In genomic region chr12:55931780-55932545, GRCh38 we compare ENCODE assay signal across 8 cellular contexts. TPM values are rescaled to one million over a fixed set of nuclear protein-coding genes. Genes with fewer than 3 reads are reported as not detected.
DNase-seq lines count a peak whose midpoint lies in the region; ATAC-seq and TF ChIP-seq lines count a peak whose summit lies in the region.

No MANE protein-coding gene starts in this region.

- no peak for TF ChIP-seq CTCF in AG04450 (IDR thresholded peaks at IDR 0.05; ENCODE audit: low read depth, low read length)
- TF ChIP-seq CTCF in left lung (IDR thresholded peaks at IDR 0.05) = no peak

- peaks cover 0 to 5% of the 10 kb centered on the region in 2 donors for H3K36me3 ChIP-seq in left lung

- H3K9me3 Mint-ChIP-seq in T-helper 1 cell treated with Interleukin-12 subunit alpha and Interleukin-12 subunit beta and Interleukin-4 antibody, amounts not matched to agents 30 μg/mL and 1 μg/mL, for 36 hours = no peaks in the 10 kb centered on the region
- H3K9me3 Mint-ChIP-seq in dendritic cell treated with granulocyte-macrophage colony-stimulating factor and Interleukin-4, amounts not matched to agents 40 ng/mL and 50 ng/mL, for 4 days = no peaks in the 10 kb centered on the region
- H3K9me3 Mint-ChIP-seq in stimulated activated naive B cell treated with anti-CD40 and anti-IgM and Interleukin-4, amounts not matched to agents 10 μg/mL and 1 μg/mL and 100 μg/mL, for 72 hours = no peaks in the 10 kb centered on the region

- H3K4me3 ChIP-seq in AG04450 (ENCODE audit: low read depth, low read length) (peak overlapping the region; percentile 89), left lung (peak overlapping the region; percentile 65 to 77)

- peaks cover 25 to 66% of the 10 kb centered on the region in 2 donors for H3K4me1 ChIP-seq in left lung

- H3K27me3 ChIP-seq in AG04450 (ENCODE audit: control insufficient read depth, insufficient read depth, low read length) = no peaks in the 10 kb centered on the region
- no peaks in the 10 kb centered on the region for H3K27me3 ChIP-seq in left lung

- H3K4me3 Mint-ChIP-seq in T-helper 1 cell treated with Interleukin-12 subunit alpha and Interleukin-12 subunit beta and Interleukin-4 antibody, amounts not matched to agents 30 μg/mL and 1 μg/mL, for 36 hours = peak overlapping the region; percentile 100
- peak overlapping the region; percentile 92 for H3K4me3 Mint-ChIP-seq in dendritic cell treated with granulocyte-macrophage colony-stimulating factor and Interleukin-4, amounts not matched to agents 40 ng/mL and 50 ng/mL, for 4 days
- peak overlapping the region; percentile 91 to 99 for H3K4me3 Mint-ChIP-seq in stimulated activated naive B cell treated with anti-CD40 and anti-IgM and Interleukin-4, amounts not matched to agents 10 μg/mL and 1 μg/mL and 100 μg/mL, for 72 hours

- H3K27ac ChIP-seq in AG04450 (ENCODE audit: low read depth, low read length) (peak overlapping the region; percentile 85), left lung (peak overlapping the region; percentile 89 to 90)

- peak overlapping the region; percentile 98 for H3K27ac Mint-ChIP-seq in T-helper 1 cell treated with Interleukin-12 subunit alpha and Interleukin-12 subunit beta and Interleukin-4 antibody, amounts not matched to agents 30 μg/mL and 1 μg/mL, for 36 hours
- H3K27ac Mint-ChIP-seq in dendritic cell treated with granulocyte-macrophage colony-stimulating factor and Interleukin-4, amounts not matched to agents 40 ng/mL and 50 ng/mL, for 4 days = peak overlapping the region; percentile 88
- peak overlapping the region; percentile 95 for H3K27ac Mint-ChIP-seq in stimulated activated naive B cell treated with anti-CD40 and anti-IgM and Interleukin-4, amounts not matched to agents 10 μg/mL and 1 μg/mL and 100 μg/mL, for 72 hours

- intact Hi-C loops in dendritic cell treated with granulocyte-macrophage colony-stimulating factor and Interleukin-4, amounts not matched to agents 40 ng/mL and 50 ng/mL, for 4 days (cut with micrococcal nuclease) = no loop called here
- intact Hi-C loops in left lung (cut with DNase I) = no loop called here

- peaks cover 56% of the 10 kb centered on the region for H3K4me1 Mint-ChIP-seq in T-helper 1 cell treated with Interleukin-12 subunit alpha and Interleukin-12 subunit beta and Interleukin-4 antibody, amounts not matched to agents 30 μg/mL and 1 μg/mL, for 36 hours (ENCODE audit: low read depth)
- H3K4me1 Mint-ChIP-seq in dendritic cell treated with granulocyte-macrophage colony-stimulating factor and Interleukin-4, amounts not matched to agents 40 ng/mL and 50 ng/mL, for 4 days (ENCODE audit: low read depth) = peaks cover 65% of the 10 kb centered on the region
- H3K4me1 Mint-ChIP-seq in stimulated activated naive B cell treated with anti-CD40 and anti-IgM and Interleukin-4, amounts not matched to agents 10 μg/mL and 1 μg/mL and 100 μg/mL, for 72 hours = peaks cover 36 to 56% of the 10 kb centered on the region in 2 donors

- ATAC-seq in left lung = peak; percentile 50
- ATAC-seq in stimulated activated naive B cell treated with anti-CD40 and anti-IgM and Interleukin-4, amounts not matched to agents 10 μg/mL and 1 μg/mL and 100 μg/mL, for 72 hours (replicated peaks) = peak in 1 of 2 donors; percentile 10
- no peak for ATAC-seq in HG03442 (IDR thresholded peaks at IDR 0.05; ENCODE audit: unreplicated experiment)

- no peaks in the 10 kb centered on the region; the same call in 1 of the 2 replicates for H3K9me3 ChIP-seq in AG04450 (ENCODE audit: control insufficient read depth, insufficient read depth, low read length)
- H3K9me3 ChIP-seq in left lung = no peaks in the 10 kb centered on the region

- POLR2A ChIA-PET in AG04450 (lab: Yijun Ruan, JAX) = interaction anchor here (1.0 to 1.4 kb wide), 2 partner anchors 64 to 103 kb away, joined by 4 read pairs; partner anchors contain the start of gene DNAJC14

- H3K36me3 Mint-ChIP-seq in T-helper 1 cell treated with Interleukin-12 subunit alpha and Interleukin-12 subunit beta and Interleukin-4 antibody, amounts not matched to agents 30 μg/mL and 1 μg/mL, for 36 hours (ENCODE audit: low read depth) = peaks cover 53% of the 10 kb centered on the region
- peaks cover 30% of the 10 kb centered on the region for H3K36me3 Mint-ChIP-seq in dendritic cell treated with granulocyte-macrophage colony-stimulating factor and Interleukin-4, amounts not matched to agents 40 ng/mL and 50 ng/mL, for 4 days (ENCODE audit: low read depth)
- peaks cover 7 to 20% of the 10 kb centered on the region in 2 donors for H3K36me3 Mint-ChIP-seq in stimulated activated naive B cell treated with anti-CD40 and anti-IgM and Interleukin-4, amounts not matched to agents 10 μg/mL and 1 μg/mL and 100 μg/mL, for 72 hours

- no peaks in the 10 kb centered on the region for H3K27me3 Mint-ChIP-seq in T-helper 1 cell treated with Interleukin-12 subunit alpha and Interleukin-12 subunit beta and Interleukin-4 antibody, amounts not matched to agents 30 μg/mL and 1 μg/mL, for 36 hours (ENCODE audit: low read depth)
- H3K27me3 Mint-ChIP-seq in dendritic cell treated with granulocyte-macrophage colony-stimulating factor and Interleukin-4, amounts not matched to agents 40 ng/mL and 50 ng/mL, for 4 days = no peaks in the 10 kb centered on the region
- H3K27me3 Mint-ChIP-seq in stimulated activated naive B cell treated with anti-CD40 and anti-IgM and Interleukin-4, amounts not matched to agents 10 μg/mL and 1 μg/mL and 100 μg/mL, for 72 hours = no peaks in the 10 kb centered on the region

- CTCF ChIA-PET in AG04450 (lab: Charles Lee) = interaction anchor here (0.5 to 2.9 kb wide), 6 partner anchors 8 to 249 kb away, joined by 3 to 33 read pairs (median 4); no protein-coding TSS in a partner anchor

- DNase-seq in AG04450 (ENCODE audit: low read depth, low spot score) (no peak), GM19238 (ENCODE audit: insufficient read length, low spot score) (peak; percentile 41), left lung (peak; percentile 67 to 92), NCI-H1092 treated with DMSO at 0.1 percent for 48 hours (lab: John Stamatoyannopoulos, UW) (no peak)
- peak; percentile 5 for DNase-seq in stimulated activated naive B cell treated with anti-CD40 and anti-IgM and Interleukin-4, amounts not matched to agents 10 μg/mL and 1 μg/mL and 100 μg/mL, for 72 hours

RNA-seq across cellular contexts. Expression of gene DGKA, which starts 1.0 kb away (rescaled TPM):
- polyA plus RNA-seq in AG04450 (2011; rRNA removed) = 53.6 and 59.7 TPM in 2 replicates
- 72.4 and 72.8 TPM in 2 replicates for polyA minus RNA-seq in AG04450 (2011; rRNA and poly(A)+ RNA removed)
- total RNA-seq in left lung = 10 to 100 TPM; 30.6 to 36.7 TPM

RNA-seq across cellular contexts. Expression of gene PYM1, which starts 4.3 kb away (rescaled TPM):
- polyA plus RNA-seq in AG04450 (2011; rRNA removed) = 34.9 and 35.3 TPM in 2 replicates
- polyA minus RNA-seq in AG04450 (2011; rRNA and poly(A)+ RNA removed) = 20.5 and 21.7 TPM in 2 replicates
- total RNA-seq in left lung = 10 to 100 TPM; 27.3 to 31.0 TPM

RNA-seq across cellular contexts. Expression of gene PMEL, which starts 33.9 kb away (rescaled TPM):
- 1.6 and 2.2 TPM in 2 replicates for polyA plus RNA-seq in AG04450 (2011; rRNA removed)
- 0.69 and 1.0 TPM in 2 replicates for polyA minus RNA-seq in AG04450 (2011; rRNA and poly(A)+ RNA removed)
- 1 to 10 TPM in 1 of 2 donors, under 1 TPM in 1; 0.99 to 1.8 TPM for total RNA-seq in left lung

RNA-seq across cellular contexts. Expression of gene CDK2, which starts 34.7 kb away (rescaled TPM):
- polyA plus RNA-seq in AG04450 (2011; rRNA removed) = 30.6 and 38.8 TPM in 2 replicates
- polyA minus RNA-seq in AG04450 (2011; rRNA and poly(A)+ RNA removed) = 38.1 and 43.6 TPM in 2 replicates
- total RNA-seq in left lung = 10 to 100 TPM; 34.1 to 40.3 TPM

RNA-seq across cellular contexts. Expression of gene RAB5B, which starts 41.9 kb away (rescaled TPM):
- 136 and 157 TPM in 2 replicates for polyA plus RNA-seq in AG04450 (2011; rRNA removed)
- 125 and 130 TPM in 2 replicates for polyA minus RNA-seq in AG04450 (2011; rRNA and poly(A)+ RNA removed)
- total RNA-seq in left lung = 100 to 1,000 TPM; 116 to 175 TPM

Comparison
In these comparisons a context has a peak if more than half of its experiments do, and no peak if none do; other contexts are left out.
1. DNase-seq: peak in GM19238 (single experiment), left lung (2 of 2) and stimulated activated naive B cell treated with anti-CD40 and anti-IgM and Interleukin-4, amounts not matched to agents 10 μg/mL and 1 μg/mL and 100 μg/mL, for 72 hours (single experiment); none in AG04450 (single experiment) and NCI-H1092 treated with DMSO at 0.1 percent for 48 hours (single experiment).
2. Peak in every context shown above with its lines, with median percentiles within 50 percentile points of each other: H3K27ac Mint-ChIP-seq and H3K4me3 Mint-ChIP-seq.